23 cellular contexts compared by ENCODE assay signal in the genomic region with DNA sequence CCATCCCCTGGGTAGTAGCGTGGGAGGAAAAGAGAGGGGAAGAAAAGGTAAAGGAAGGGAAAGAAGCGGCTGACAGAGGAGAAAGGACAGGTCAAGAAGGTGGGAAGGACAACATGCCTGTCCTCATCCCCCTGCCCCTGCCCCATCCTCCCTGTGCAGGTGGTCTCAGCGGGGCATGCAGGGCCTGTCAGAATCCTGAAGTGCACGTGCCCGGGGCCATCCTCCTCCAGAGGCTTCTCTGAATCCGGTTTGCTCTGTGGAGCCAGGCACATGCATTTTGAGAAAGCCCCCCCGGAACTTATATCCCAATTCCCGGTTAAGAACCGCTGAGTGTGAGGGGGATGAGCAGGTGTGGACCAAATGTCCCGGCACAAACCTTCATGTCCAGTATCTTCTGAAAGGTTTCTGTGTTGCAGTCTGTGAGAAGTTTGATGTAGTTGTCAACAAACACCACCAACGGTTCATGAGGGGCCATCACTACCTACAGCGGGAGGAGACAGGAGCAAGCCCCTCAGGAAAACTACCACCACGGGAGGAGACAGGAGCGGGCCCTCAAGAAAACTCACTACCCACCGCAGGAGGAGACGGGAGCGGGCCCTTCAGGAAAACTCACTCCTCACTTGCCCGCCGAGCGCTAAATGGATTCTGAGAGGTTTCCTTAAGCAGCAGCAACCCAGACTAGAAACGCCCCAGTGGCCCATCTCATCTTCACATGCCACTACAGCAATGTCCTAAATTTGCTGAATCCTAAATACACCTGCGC.
"Had no signal": no experiment of that assay in that cellular context is flagged by ENCODE, and none has a peak within 500 bp of the region (broad histone marks: within the 10 kb centered on the region; RNA-seq: fewer than 3 reads in every experiment).

No MANE protein-coding gene starts in this region.

- DNase-seq: activated CD8-positive, alpha-beta memory T cell treated with anti-CD3 and anti-CD28 coated beads, Interleukin-2, amount 50 U/mL, for 48 hours; activated naive CD4-positive, alpha-beta T cell; activated naive CD8-positive, alpha-beta T cell treated with anti-CD3 and anti-CD28 coated beads, Interleukin-2, amount 10 ng/mL, durations not matched to agents 7 days and 5 days; activated T-cell treated with anti-CD3 and anti-CD28 coated beads, Interleukin-2, amount 50 U/mL, for 4 hours; amygdala; cortex of kidney; foreskin keratinocyte; left colon; lower lobe of right lung; naive thymus-derived CD4-positive, alpha-beta T cell; stimulated activated CD4-positive, alpha-beta T cell treated with anti-CD3 and anti-CD28 coated beads, Interleukin-1b, Interleukin-23, amount 100 ng/mL, for 48 hours; stimulated activated naive CD8-positive, alpha-beta T cell treated with anti-CD3 and anti-CD28 coated beads, Interleukin-15, amount 100 ng/mL, for 72 hours; T1000; tibial artery had no signal

- H3K4me2 ChIP-seq: neural progenitor cell had no signal

- H3K4me3 Mint-ChIP-seq: activated naive CD8-positive, alpha-beta T cell treated with anti-CD3 and anti-CD28 coated beads, Interleukin-2, amount 10 ng/mL, durations not matched to agents 7 days and 5 days; activated T-cell treated with anti-CD3 and anti-CD28 coated beads, Interleukin-2, amount 50 U/mL, for 4 hours; naive thymus-derived CD4-positive, alpha-beta T cell; neural progenitor cell; stimulated activated naive CD8-positive, alpha-beta T cell treated with anti-CD3 and anti-CD28 coated beads, Interleukin-15, amount 100 ng/mL, for 72 hours; T-helper 1 cell treated with Interleukin-12 subunit alpha and Interleukin-12 subunit beta and Interleukin-4 antibody, amounts not matched to agents 30 μg/mL and 1 μg/mL, for 36 hours had no signal

- FAIRE-seq: endometrium, keratinocyte, urothelium cell line had no signal

- H3K27ac ChIP-seq: cardiac muscle cell, foreskin keratinocyte, neural progenitor cell, tibial artery had no signal

- H3K4me1 ChIP-seq: foreskin keratinocyte, tibial artery had no signal

- H2AFZ ChIP-seq: neural progenitor cell had no signal

- H3K27me3 Mint-ChIP-seq: activated naive CD8-positive, alpha-beta T cell treated with anti-CD3 and anti-CD28 coated beads, Interleukin-2, amount 10 ng/mL, durations not matched to agents 7 days and 5 days; naive thymus-derived CD4-positive, alpha-beta T cell; progenitor cell of endocrine pancreas; stimulated activated naive CD8-positive, alpha-beta T cell treated with anti-CD3 and anti-CD28 coated beads, Interleukin-15, amount 100 ng/mL, for 72 hours had no signal

- H3K27me3 ChIP-seq: cardiac muscle cell, foreskin keratinocyte, neural progenitor cell, tibial artery had no signal

- H3K36me3 ChIP-seq: neural progenitor cell had no signal

- ATAC-seq: activated CD4-positive, CD25-positive, alpha-beta regulatory T cell treated with anti-CD3 and anti-CD28 coated beads, Interleukin-2, amount 50 U/mL, for 24 hours; activated T-cell treated with anti-CD3 and anti-CD28 coated beads, Interleukin-2, amount 50 U/mL, for 4 hours; foreskin keratinocyte; stimulated activated naive CD8-positive, alpha-beta T cell treated with anti-CD3 and anti-CD28 coated beads, Interleukin-15, amount 100 ng/mL, for 72 hours had no signal

- H3K9me3 ChIP-seq: lower lobe of right lung, tibial artery had no signal

- H3K9ac ChIP-seq: neural progenitor cell had no signal

- H3K27ac Mint-ChIP-seq: activated naive CD8-positive, alpha-beta T cell treated with anti-CD3 and anti-CD28 coated beads, Interleukin-2, amount 10 ng/mL, durations not matched to agents 7 days and 5 days; activated T-helper 2 cell treated with anti-CD3 and anti-CD28 coated beads, Interferon-gamma antibody, Interleukin-2, Interleukin-4, amounts not matched to agents 10 μg/mL and 5 μg/mL and 100 μg/mL, durations not matched to agents 14 hours and 24 hours and 36 hours; T-helper 1 cell treated with Interleukin-12 subunit alpha and Interleukin-12 subunit beta and Interleukin-4 antibody, amounts not matched to agents 30 μg/mL and 1 μg/mL, for 36 hours had no signal

- H3K9me3 Mint-ChIP-seq: activated naive CD8-positive, alpha-beta T cell treated with anti-CD3 and anti-CD28 coated beads, Interleukin-2, amount 10 ng/mL, durations not matched to agents 7 days and 5 days; activated T-cell treated with anti-CD3 and anti-CD28 coated beads, Interleukin-2, amount 50 U/mL, for 4 hours; activated T-helper 2 cell treated with anti-CD3 and anti-CD28 coated beads, Interferon-gamma antibody, Interleukin-2, Interleukin-4, amounts not matched to agents 10 μg/mL and 5 μg/mL and 100 μg/mL, durations not matched to agents 14 hours and 24 hours and 36 hours; naive thymus-derived CD4-positive, alpha-beta T cell; stimulated activated naive CD8-positive, alpha-beta T cell treated with anti-CD3 and anti-CD28 coated beads, Interleukin-15, amount 100 ng/mL, for 72 hours; T-helper 1 cell treated with Interleukin-12 subunit alpha and Interleukin-12 subunit beta and Interleukin-4 antibody, amounts not matched to agents 30 μg/mL and 1 μg/mL, for 36 hours had no signal

- H3K4me3 ChIP-seq: cardiac muscle cell, lower lobe of right lung, neural progenitor cell, tibial artery had no signal
